18 cellular contexts compared by ENCODE assay signal in the genomic region with DNA sequence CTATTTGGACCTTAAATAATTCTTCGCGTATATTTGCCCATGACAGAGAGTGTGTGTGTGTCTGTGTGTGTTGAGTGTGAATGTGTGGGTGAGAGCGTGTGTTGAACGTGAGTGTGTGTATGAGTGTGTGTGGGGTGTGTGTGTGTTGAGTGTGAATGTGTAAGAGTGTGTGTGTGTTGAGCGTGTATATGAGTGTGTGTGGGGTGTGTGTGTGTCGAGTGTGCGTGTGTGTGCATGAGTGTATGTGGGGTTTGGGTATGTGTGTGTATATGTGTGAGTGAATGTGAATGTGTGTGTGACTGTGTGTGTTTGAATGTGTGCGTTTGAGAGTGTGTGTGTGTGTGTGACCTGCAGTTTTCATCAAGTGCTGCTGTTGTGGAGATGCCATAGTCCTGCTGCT. TPM values are rescaled to one million over a fixed set of nuclear protein-coding genes. Genes with fewer than 3 reads are reported as not detected.
DNase-seq lines count a peak whose midpoint lies in the region; ATAC-seq, FAIRE-seq and TF ChIP-seq lines count a peak whose summit lies in the region.
"Had no signal": no experiment of that assay in that cellular context is flagged by ENCODE, and none has a peak within 500 bp of the region (broad histone marks: within the 10 kb centered on the region; RNA-seq: fewer than 3 reads in every experiment).

No MANE protein-coding gene starts in this region.

- H3K27me3 Mint-ChIP-seq in nephron progenitor cell (ENCODE audit: low read depth, poor library complexity), result peaks cover 6% of the 10 kb centered on the region
- H3K27me3 Mint-ChIP-seq: IgD-negative memory B cell had no signal

- TF ChIP-seq POLR2A in GM12878 (IDR thresholded peaks at IDR 0.05; ENCODE audit: low read depth, low read length) (no peak), sigmoid colon (IDR thresholded peaks at IDR 0.05) (no peak)

- no peak overlapping the region for H2AFZ ChIP-seq in GM12878 (ENCODE audit: control insufficient read depth, low read depth, low read length)

- 52% methylated on average over 8 of the region's 8 CpGs for WGBS in GM12878 (ENCODE audit: insufficient coverage, insufficient replicate concordance, low lambda C conversion rate, missing lambda C conversion rate)
- 95% methylated on average over 8 of the region's 8 CpGs for WGBS in sigmoid colon, 2 donors

- no peak for TF ChIP-seq RAD21 in GM12878 (IDR thresholded peaks at IDR 0.05; ENCODE audit: insufficient read depth, low read depth, low read length)

- H3K27ac ChIP-seq in HEK293 (ENCODE audit: extremely low read depth, low read depth, low read length) (no peak overlapping the region), GM12878 (ENCODE audit: control insufficient read depth, insufficient read depth) (no peak overlapping the region), sigmoid colon (no peak overlapping the region)
- H3K27ac ChIP-seq: KMS-11 had no signal

- H3K9me3 Mint-ChIP-seq in nephron progenitor cell, result no peaks in the 10 kb centered on the region
- H3K9me3 Mint-ChIP-seq: CD14-positive monocyte; CD8-positive, alpha-beta T cell; IgD-negative memory B cell had no signal

- no peak for ATAC-seq in GM12878
- ATAC-seq: CD8-positive, alpha-beta T cell had no signal

- H3K4me2 ChIP-seq in GM12878 (ENCODE audit: control insufficient read depth, insufficient read depth), result no peak overlapping the region
- H3K4me2 ChIP-seq: KMS-11 had no signal

- no peak overlapping the region for H3K9ac ChIP-seq in GM12878 (ENCODE audit: control insufficient read depth, insufficient read depth, low read length)
- H3K9ac ChIP-seq: KMS-11 had no signal

- H3K4me3 ChIP-seq in HEK293 (ENCODE audit: low read depth, low read length), result no peak overlapping the region
- H3K4me3 ChIP-seq in GM12878, result no peak overlapping the region
- no peak overlapping the region for H3K4me3 ChIP-seq in sigmoid colon

- DNase-seq in GM12878 (ENCODE audit: low read depth, low spot score) (no peak), nephron progenitor cell (no peak), urothelium cell line (ENCODE audit: low spot score) (no peak), sigmoid colon (no peak), HuH-7.5 (ENCODE audit: low spot score) (no peak), NCI-H345 (lab: John Stamatoyannopoulos, UW) (no peak)
- DNase-seq: CD8-positive, alpha-beta T cell; COR-L47; DMS153; DMS79 treated with DMSO at 0.1 percent for 48 hours; EL had no signal

- peaks cover 0 to under 1% of the 10 kb centered on the region in 2 experiments; a peak in 3 of 4 replicates for H3K27me3 ChIP-seq in GM12878 (replicated peaks in 1 of 2; ENCODE audit: control insufficient read depth in 2 of 2, insufficient read depth in 2 of 2, low read length in 1 of 2)
- H3K27me3 ChIP-seq in sigmoid colon, result peaks cover 0 to 16% (median 0%) of the 10 kb centered on the region in 3 donors

- no peak for TF ChIP-seq EP300 in GM12878 (IDR thresholded peaks at IDR 0.05; ENCODE audit: borderline replicate concordance in 1 of 2, control insufficient read depth in 1 of 2, low read depth in 2 of 2, low read length in 2 of 2)
- TF ChIP-seq EP300 in sigmoid colon (IDR thresholded peaks at IDR 0.05), result no peak

- SMC1A ChIA-PET in GM12878 (lab: Charles Lee; ENCODE audit: uncharacterized antibody, unreplicated experiment), result no interaction called here

- RAD21 ChIA-PET in GM12878 (lab: Charles Lee; ENCODE audit: unreplicated experiment), result no interaction called here

- no peaks in the 10 kb centered on the region for H4K20me1 ChIP-seq in GM12878 (ENCODE audit: control insufficient read depth, insufficient read depth)

- no peaks in the 10 kb centered on the region for H3K79me2 ChIP-seq in GM12878 (ENCODE audit: control insufficient read depth, insufficient read depth, low read length)

- no TSS peak for BruUV-seq in GM12878 (replicated peaks; lab: Mats Ljungman, UMichigan)

- H3K4me3 Mint-ChIP-seq in nephron progenitor cell, result no peak overlapping the region
- H3K4me3 Mint-ChIP-seq: CD14-positive monocyte; CD8-positive, alpha-beta T cell; IgD-negative memory B cell had no signal

- peaks cover 41% of the 10 kb centered on the region for H3K4me1 Mint-ChIP-seq in nephron progenitor cell
- H3K4me1 Mint-ChIP-seq: IgD-negative memory B cell had no signal

- H3K4me1 ChIP-seq in HEK293 (ENCODE audit: control insufficient read depth, insufficient read depth, low read length) (no peaks in the 10 kb centered on the region), GM12878 (ENCODE audit: control insufficient read depth, insufficient read depth, low read length) (no peaks in the 10 kb centered on the region), sigmoid colon (no peaks in the 10 kb centered on the region)

- no peaks in the 10 kb centered on the region for H3K36me3 Mint-ChIP-seq in nephron progenitor cell (ENCODE audit: low read depth)
- H3K36me3 Mint-ChIP-seq: CD8-positive, alpha-beta T cell; IgD-negative memory B cell had no signal

- H3K27ac Mint-ChIP-seq in nephron progenitor cell, result peak overlapping the region; percentile 4
- H3K27ac Mint-ChIP-seq: CD14-positive monocyte; CD8-positive, alpha-beta T cell had no signal

- H3K9me3 ChIP-seq in HEK293 (ENCODE audit: control insufficient read depth, insufficient read depth, low read depth, low read length) (no peaks in the 10 kb centered on the region), GM12878 (replicated peaks; ENCODE audit: control insufficient read depth, insufficient read depth, low read length) (no peaks in the 10 kb centered on the region), sigmoid colon (no peaks in the 10 kb centered on the region)

- in situ Hi-C loops in GM12878 (cut with MboI), result no loop called here

- CTCF ChIA-PET in HEK293 (lab: Yijun Ruan, JAX) (no interaction called here), GM12878 (lab: Yijun Ruan, JAX) (no interaction called here)

- intact Hi-C loops in GM12878 (cut with micrococcal nuclease; ENCODE audit: unreplicated experiment) (no loop called here), sigmoid colon (cut with DNase I) (no loop called here)

- FAIRE-seq in GM12878 (lab: Jason Lieb, UNC), result no peak
- peak; percentile 96 for FAIRE-seq in urothelium cell line (lab: Jason Lieb, UNC)
- FAIRE-seq: D721Med, G401.6 had no signal

- no peak for TF ChIP-seq CTCF in HEK293 (tag by site-specific recombination; IDR thresholded peaks at IDR 0.05)
- TF ChIP-seq CTCF in GM12878 (IDR thresholded peaks at IDR 0.05 in 2 of 3, conservative IDR thresholded peaks at IDR 0.05 in 1 of 3; ENCODE audit: control insufficient read depth in 2 of 3, extremely low read depth in 1 of 3, insufficient read depth in 1 of 3, low read depth in 3 of 3, low read length in 3 of 3), result no peak
- TF ChIP-seq CTCF in nephron progenitor cell (IDR thresholded peaks at IDR 0.05), result no peak
- TF ChIP-seq CTCF in sigmoid colon (IDR thresholded peaks at IDR 0.05), result no peak

- POLR2A ChIA-PET in HEK293 (lab: Yijun Ruan, JAX) (no interaction called here), GM12878 (lab: Charles Lee) (no interaction called here)

- H3K36me3 ChIP-seq in HEK293 (ENCODE audit: control insufficient read depth in 2 of 2, insufficient read depth in 1 of 2, low read length in 2 of 2) (no peaks in the 10 kb centered on the region), GM12878 (ENCODE audit: control insufficient read depth in 2 of 2, insufficient read depth in 2 of 2, low read length in 1 of 2) (no peaks in the 10 kb centered on the region), sigmoid colon (no peaks in the 10 kb centered on the region)

TF ChIP-seq in HEK293, 187 proteins besides CTCF, POLR2A, EP300 and RAD21 (continues in another document):
- no peak for TF ChIP-seq ZFP3 (tag by site-specific recombination; IDR thresholded peaks at IDR 0.05; ENCODE audit: low read depth)

RNA-seq across cellular contexts. Expression of gene GAL, which starts 26.8 kb away (rescaled TPM):
- not detected in 2 replicates for total RNA-seq in GM12878 (2013; cell fraction: nucleolus; rRNA removed)
- total RNA-seq in GM12878 (2014; rRNA removed), result not detected in 2 replicates
- total RNA-seq in GM12878 (2014; rRNA removed; fragmentation: Illumina TruSeq; extraction: Trizol), result not detected in 2 replicates
- not detected in 2 replicates for total RNA-seq in GM12878 (2021)
- polyA plus RNA-seq in GM12878 (2011; ENCODE audit: low read depth), result not detected
- polyA plus RNA-seq in GM12878 (2011; rRNA removed), result not detected in 2 replicates
- polyA plus RNA-seq in GM12878 (2011; cell fraction: cytosol; rRNA removed), result not detected in 2 replicates
- polyA plus RNA-seq in GM12878 (2011; cell fraction: nucleus; rRNA removed), result not detected in 2 replicates
- polyA plus RNA-seq in GM12878 (2012), result not detected in 2 replicates
- not detected in 2 replicates for polyA plus RNA-seq in GM12878 (2014; fragmentation: Illumina TruSeq; extraction: Trizol)
- polyA plus RNA-seq in GM12878 (2014; fragmentation: Nextera tagmentation; extraction: Ambion mirVana), result not detected
- not detected in 2 replicates for polyA plus RNA-seq in GM12878 (2014; rRNA removed)
- under 1 TPM in 1 of 2 experiments, not detected in 1; 0.35 TPM for polyA plus RNA-seq in GM12878 (2016; fragmentation: Nextera tagmentation; extraction: Ambion mirVana)
- not detected in 2 replicates for polyA minus RNA-seq in GM12878 (2011; rRNA and poly(A)+ RNA removed)
- 2.0 TPM in 1 of 2 replicates, not detected in the other for polyA minus RNA-seq in GM12878 (2011; cell fraction: cytosol; rRNA and poly(A)+ RNA removed)
- 0.57 TPM in 1 of 2 replicates, not detected in the other for polyA minus RNA-seq in GM12878 (2011; cell fraction: nucleus; rRNA and poly(A)+ RNA removed)
- total RNA-seq in sigmoid colon, result 10 to 100 TPM in 3 of 4 donors, 1 to 10 TPM in 1; 4.1 to 11.8 (median 11.4) TPM
- polyA plus RNA-seq in sigmoid colon, result 10 to 100 TPM in 1 of 3 donors, not detected in 2; 12.9 TPM
- total RNA-seq: CD8-positive, alpha-beta T cell; H4 had no signal
- polyA plus RNA-seq: CD14-positive monocyte, IgD-negative memory B cell had no signal

RNA-seq across cellular contexts. Expression of gene TESMIN, which starts 40.2 kb away (rescaled TPM):
- total RNA-seq in GM12878 (2013; cell fraction: nucleolus; rRNA removed), result 1.4 and 1.6 TPM in 2 replicates
- total RNA-seq in GM12878 (2014; rRNA removed) (0.76 and 1.4 TPM in 2 replicates), GM12878 (2014; rRNA removed; fragmentation: Illumina TruSeq; extraction: Trizol) (0.60 TPM in 1 of 2 replicates, not detected in the other), GM12878 (2021) (2.4 TPM in 2 replicates), sigmoid colon (not detected)
- 0.80 TPM for polyA plus RNA-seq in GM12878 (2011; ENCODE audit: low read depth)
- polyA plus RNA-seq in GM12878 (2011; rRNA removed) (0.16 and 0.31 TPM in 2 replicates), GM12878 (2014; fragmentation: Illumina TruSeq; extraction: Trizol) (0.50 and 0.98 TPM in 2 replicates), GM12878 (2014; fragmentation: Nextera tagmentation; extraction: Ambion mirVana) (1 to 10 TPM in 1 of 2 experiments, under 1 TPM in 1; 0.91 to 1.2 TPM), GM12878 (2014; rRNA removed) (0.46 and 1.7 TPM in 2 replicates), GM12878 (2016; fragmentation: Nextera tagmentation; extraction: Ambion mirVana) (1 to 10 TPM; 1.9 to 3.4 TPM), sigmoid colon (1 to 10 TPM; 2.3 to 6.3 (median 4.8) TPM)
- 0.21 and 0.28 TPM in 2 replicates for polyA plus RNA-seq in GM12878 (2011; cell fraction: cytosol; rRNA removed)
- 0.22 and 0.53 TPM in 2 replicates for polyA plus RNA-seq in GM12878 (2011; cell fraction: nucleus; rRNA removed)
- 2.4 and 2.5 TPM in 2 replicates for polyA plus RNA-seq in GM12878 (2012)
- polyA minus RNA-seq in GM12878 (2011; rRNA and poly(A)+ RNA removed), result not detected in 2 replicates
- not detected in 2 replicates for polyA minus RNA-seq in GM12878 (2011; cell fraction: cytosol; rRNA and poly(A)+ RNA removed)
- 0.10 and 0.12 TPM in 2 replicates for polyA minus RNA-seq in GM12878 (2011; cell fraction: nucleus; rRNA and poly(A)+ RNA removed)

Comparison
In these comparisons a context has a peak if more than half of its experiments do, and no peak if none do; other contexts are left out.
1. RNA of gene GAL, which starts 26.8 kb away (total RNA-seq): 4.1 to 11.8 TPM in sigmoid colon; not detected in GM12878; every median in the first group is over 4 times any median in the second.
2. Of the 9 proteins assayed by ChIP-seq in both HEK293 and GM12878: peak only in HEK293: none; only in GM12878: PBX3; in both: none; in neither: 8.